ENCODE assay signal across 17 cellular contexts in the genomic region with DNA sequence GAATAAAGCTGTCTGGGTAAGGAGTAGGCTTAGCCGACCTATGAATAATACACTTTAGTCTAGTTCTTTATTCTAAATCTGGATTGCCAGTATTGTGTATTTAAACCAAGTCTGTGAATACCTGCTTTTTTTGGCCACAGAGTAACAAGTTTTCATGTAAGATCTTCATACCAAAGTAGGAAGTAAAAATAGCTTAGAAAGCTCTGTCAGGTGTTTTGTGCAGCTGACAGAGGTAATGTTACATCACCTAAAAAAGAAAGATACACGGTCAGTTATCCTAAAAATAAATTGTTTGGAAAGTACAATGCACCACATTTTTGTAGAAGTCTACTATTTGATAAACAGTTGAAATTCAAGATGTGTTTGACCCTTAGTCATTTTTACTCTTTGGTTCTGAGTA. TPM values are rescaled to one million over a fixed set of nuclear protein-coding genes. Genes with fewer than 3 reads are reported as not detected.
DNase-seq lines count a peak whose midpoint lies in the region; ATAC-seq and TF ChIP-seq lines count a peak whose summit lies in the region.
"Had no signal": no experiment of that assay in that cellular context is flagged by ENCODE, and none has a peak within 500 bp of the region (broad histone marks: within the 10 kb centered on the region; RNA-seq: fewer than 3 reads in every experiment).

No MANE protein-coding gene starts in this region.

- H3K4me1 ChIP-seq in body of pancreas (peaks cover 29% of the 10 kb centered on the region), transverse colon (peaks cover 7 to 38% (median 30%) of the 10 kb centered on the region in 4 donors), osteoblast (ENCODE audit: insufficient read depth, low read length) (peaks cover 14% of the 10 kb centered on the region)
- H3K4me1 ChIP-seq in naive thymus-derived CD4-positive, alpha-beta T cell (ENCODE audit: control insufficient read depth in 2 of 2, insufficient read depth in 2 of 2, low read length in 2 of 2): no peaks in the 10 kb centered on the region
- H3K4me1 ChIP-seq: Caco-2 had no signal

- H3K79me2 ChIP-seq in osteoblast (ENCODE audit: insufficient read depth, low read length): no peaks in the 10 kb centered on the region

- H3K4me2 ChIP-seq in osteoblast (ENCODE audit: insufficient read depth, low read length): no peak overlapping the region

- peaks cover 14% of the 10 kb centered on the region for H3K4me1 Mint-ChIP-seq in activated T-cell treated with anti-CD3 and anti-CD28 coated beads, Interleukin-2, amount 50 U/mL, for 72 hours (ENCODE audit: low read depth)
- peaks cover 4% of the 10 kb centered on the region for H3K4me1 Mint-ChIP-seq in activated T-cell treated with anti-CD3 and anti-CD28 coated beads, Interleukin-2, amount 50 U/mL, for 4 hours (ENCODE audit: low read depth)
- H3K4me1 Mint-ChIP-seq in naive thymus-derived CD4-positive, alpha-beta T cell: peaks cover 0 to 16% (median 0%) of the 10 kb centered on the region in 7 donors
- H3K4me1 Mint-ChIP-seq in glutamatergic neuron (ENCODE audit: low read depth, unreplicated experiment): no peaks in the 10 kb centered on the region

- H3K27me3 ChIP-seq in body of pancreas (no peaks in the 10 kb centered on the region), transverse colon (no peaks in the 10 kb centered on the region), osteoblast (ENCODE audit: insufficient read depth, low read length) (no peaks in the 10 kb centered on the region)
- H3K27me3 ChIP-seq in naive thymus-derived CD4-positive, alpha-beta T cell (ENCODE audit: control insufficient read depth in 2 of 2, insufficient read depth in 2 of 2, low read length in 2 of 2): no peaks in the 10 kb centered on the region
- H3K27me3 ChIP-seq: brain microvascular endothelial cell had no signal

- no peak overlapping the region for H3K4me3 Mint-ChIP-seq in activated T-cell treated with anti-CD3 and anti-CD28 coated beads, Interleukin-2, amount 50 U/mL, for 72 hours
- H3K4me3 Mint-ChIP-seq in activated T-cell treated with anti-CD3 and anti-CD28 coated beads, Interleukin-2, amount 50 U/mL, for 4 hours: no peak overlapping the region
- H3K4me3 Mint-ChIP-seq in naive thymus-derived CD4-positive, alpha-beta T cell: no peak overlapping the region
- H3K4me3 Mint-ChIP-seq in glutamatergic neuron (ENCODE audit: unreplicated experiment): no peak overlapping the region

- POLR2A ChIA-PET in naive thymus-derived CD4-positive, alpha-beta T cell (lab: Charles Lee): no interaction called here

- H3K9me3 Mint-ChIP-seq in activated T-cell treated with anti-CD3 and anti-CD28 coated beads, Interleukin-2, amount 50 U/mL, for 72 hours: no peaks in the 10 kb centered on the region
- no peaks in the 10 kb centered on the region for H3K9me3 Mint-ChIP-seq in activated T-cell treated with anti-CD3 and anti-CD28 coated beads, Interleukin-2, amount 50 U/mL, for 4 hours
- H3K9me3 Mint-ChIP-seq in naive thymus-derived CD4-positive, alpha-beta T cell: no peaks in the 10 kb centered on the region
- peaks cover 2% of the 10 kb centered on the region for H3K9me3 Mint-ChIP-seq in glutamatergic neuron (ENCODE audit: unreplicated experiment)

- in situ Hi-C loops in transverse colon (cut with MboI; ENCODE audit: low pct_ligation_motif_present in 1 of 4, low pct_unique_long_range_greater_than_20kb in 1 of 4, low sequenced_read_pairs in 3 of 4): no loop called here

- H3K27ac ChIP-seq in body of pancreas (peak overlapping the region in 3 of 4 donors; percentile 48 to 84 (median 80)), transverse colon (peak overlapping the region; percentile 73 to 86 (median 82)), osteoblast (ENCODE audit: low read depth, low read length) (no peak overlapping the region)
- H3K27ac ChIP-seq in naive thymus-derived CD4-positive, alpha-beta T cell (ENCODE audit: low read depth, low read length): no peak overlapping the region
- H3K27ac ChIP-seq: brain microvascular endothelial cell had no signal

- peaks cover 14 to 27% of the 10 kb centered on the region in 2 donors for H3K36me3 Mint-ChIP-seq in activated T-cell treated with anti-CD3 and anti-CD28 coated beads, Interleukin-2, amount 50 U/mL, for 72 hours (ENCODE audit: insufficient read depth in 2 of 2)
- peaks cover 49% of the 10 kb centered on the region for H3K36me3 Mint-ChIP-seq in activated T-cell treated with anti-CD3 and anti-CD28 coated beads, Interleukin-2, amount 50 U/mL, for 4 hours (ENCODE audit: insufficient read depth)
- H3K36me3 Mint-ChIP-seq in naive thymus-derived CD4-positive, alpha-beta T cell: peaks cover 8 to 55% (median 40%) of the 10 kb centered on the region in 5 donors
- H3K36me3 Mint-ChIP-seq in glutamatergic neuron (ENCODE audit: unreplicated experiment): no peaks in the 10 kb centered on the region

- ATAC-seq in activated T-cell treated with anti-CD3 and anti-CD28 coated beads, Interleukin-2, amount 50 U/mL, for 72 hours (replicated peaks in 1 of 2): no peak
- no peak for ATAC-seq in activated T-cell treated with anti-CD3 and anti-CD28 coated beads, Interleukin-2, amount 50 U/mL, for 4 hours
- no peak for ATAC-seq in body of pancreas
- ATAC-seq in naive thymus-derived CD4-positive, alpha-beta T cell: no peak

- no peak for TF ChIP-seq POLR2A in body of pancreas (IDR thresholded peaks at IDR 0.05)
- TF ChIP-seq POLR2A in transverse colon (IDR thresholded peaks at IDR 0.05): no peak

- peak overlapping the region; percentile 17 for H3K27ac Mint-ChIP-seq in activated T-cell treated with anti-CD3 and anti-CD28 coated beads, Interleukin-2, amount 50 U/mL, for 72 hours
- peak overlapping the region in 5 of 9 donors; percentile 4 to 75 (median 48) for H3K27ac Mint-ChIP-seq in naive thymus-derived CD4-positive, alpha-beta T cell
- no peak overlapping the region for H3K27ac Mint-ChIP-seq in glutamatergic neuron (ENCODE audit: unreplicated experiment)

- TF ChIP-seq EP300 in transverse colon (IDR thresholded peaks at IDR 0.05; ENCODE audit: low read depth): no peak

- CTCF ChIA-PET in naive thymus-derived CD4-positive, alpha-beta T cell (lab: Charles Lee): no interaction called here

- H3K36me3 ChIP-seq in body of pancreas (replicated peaks in 1 of 2; ENCODE audit: insufficient read depth in 1 of 2, low read depth in 2 of 2) (peaks cover 0 to 7% of the 10 kb centered on the region in 2 donors), transverse colon (peaks cover 0 to 22% (median 9%) of the 10 kb centered on the region in 4 donors), osteoblast (ENCODE audit: insufficient read depth, low read length) (peaks cover 51% of the 10 kb centered on the region)
- peaks cover 8 to 79% (median 10%) of the 10 kb centered on the region in 3 experiments for H3K36me3 ChIP-seq in naive thymus-derived CD4-positive, alpha-beta T cell (ENCODE audit: control insufficient read depth in 2 of 3, insufficient read depth in 3 of 3, low read length in 3 of 3)

- no peak overlapping the region for H3K4me3 ChIP-seq in body of pancreas
- H3K4me3 ChIP-seq in naive thymus-derived CD4-positive, alpha-beta T cell (ENCODE audit: low read length): no peak overlapping the region
- no peak overlapping the region for H3K4me3 ChIP-seq in transverse colon
- H3K4me3 ChIP-seq in osteoblast (ENCODE audit: insufficient read depth, low read length): no peak overlapping the region

- H3K9me3 ChIP-seq in body of pancreas: no peaks in the 10 kb centered on the region
- H3K9me3 ChIP-seq in naive thymus-derived CD4-positive, alpha-beta T cell (ENCODE audit: control insufficient read depth in 2 of 3, low read length in 3 of 3): no peaks in the 10 kb centered on the region
- no peaks in the 10 kb centered on the region for H3K9me3 ChIP-seq in transverse colon
- H3K9me3 ChIP-seq in osteoblast (ENCODE audit: low read depth, low read length): no peaks in the 10 kb centered on the region
- H3K9me3 ChIP-seq: Caco-2 had no signal

- intact Hi-C loops in body of pancreas (cut with DNase I): no loop called here
- intact Hi-C loops in naive thymus-derived CD4-positive, alpha-beta T cell (cut with micrococcal nuclease): no loop called here
- intact Hi-C loops in transverse colon (cut with DNase I; ENCODE audit: low total_unique reads): no loop called here

- 70 to 76% methylated on average over 2 of the region's 2 CpGs for WGBS in body of pancreas, 2 donors
- 62 to 63% methylated on average over 2 of the region's 2 CpGs for whole genome bisulfite sequencing in transverse colon (ENCODE audit: low coverage in 1 of 2), 2 donors

- no peaks in the 10 kb centered on the region for H3K27me3 Mint-ChIP-seq in activated T-cell treated with anti-CD3 and anti-CD28 coated beads, Interleukin-2, amount 50 U/mL, for 72 hours (ENCODE audit: low read depth)
- H3K27me3 Mint-ChIP-seq in activated T-cell treated with anti-CD3 and anti-CD28 coated beads, Interleukin-2, amount 50 U/mL, for 4 hours (ENCODE audit: low read depth): no peaks in the 10 kb centered on the region
- H3K27me3 Mint-ChIP-seq in naive thymus-derived CD4-positive, alpha-beta T cell: no peaks in the 10 kb centered on the region
- H3K27me3 Mint-ChIP-seq in glutamatergic neuron (ENCODE audit: unreplicated experiment): no peaks in the 10 kb centered on the region

- H4K20me1 ChIP-seq in osteoblast (ENCODE audit: insufficient read depth, low read length): no peaks in the 10 kb centered on the region

- H2AFZ ChIP-seq in osteoblast (ENCODE audit: low read length): no peak overlapping the region

- no peak for DNase-seq in activated T-cell treated with anti-CD3 and anti-CD28 coated beads, Interleukin-2, amount 50 U/mL, for 72 hours
- no peak for DNase-seq in activated T-cell treated with anti-CD3 and anti-CD28 coated beads, Interleukin-2, amount 50 U/mL, for 4 hours
- DNase-seq in body of pancreas (no peak), transverse colon (no peak), NCI-H1417 treated with DMSO at 0.1 percent for 48 hours (lab: John Stamatoyannopoulos, UW) (no peak), glutamatergic neuron (no peak), osteoblast (ENCODE audit: insufficient read length, low spot score, missing footprints) (no peak)
- DNase-seq in naive thymus-derived CD4-positive, alpha-beta T cell: no peak
- DNase-seq: ACHN, activated gamma-delta T cell, brain microvascular endothelial cell, Caco-2, IMR-90, mesenchymal stem cell, NCI-H1092 treated with DMSO at 0.1 percent for 48 hours, SHP77, T1000 had no signal

- TF ChIP-seq CTCF in body of pancreas (IDR thresholded peaks at IDR 0.05) (no peak), transverse colon (IDR thresholded peaks at IDR 0.05) (no peak), glutamatergic neuron (IDR thresholded peaks at IDR 0.05; ENCODE audit: partially characterized antibody, unreplicated experiment) (no peak), osteoblast (IDR thresholded peaks at IDR 0.05; ENCODE audit: extremely low read depth, low read depth, low read length) (no peak)

RNA-seq across cellular contexts. Expression of gene CALML4, which starts 16.5 kb away (rescaled TPM):
- total RNA-seq in activated T-cell treated with anti-CD3 and anti-CD28 coated beads, Interleukin-2, amount 50 U/mL, for 72 hours: 1 to 10 TPM; 6.0 to 7.0 TPM
- 1 to 10 TPM; 4.0 to 5.5 (median 4.8) TPM for total RNA-seq in activated T-cell treated with anti-CD3 and anti-CD28 coated beads, Interleukin-2, amount 50 U/mL, for 4 hours
- total RNA-seq in body of pancreas (10 to 100 TPM in 1 of 2 donors, 1 to 10 TPM in 1; 3.3 to 12.7 TPM), transverse colon (100 to 1,000 TPM in 1 of 4 donors, 10 to 100 TPM in 3; 56.3 to 153 (median 75.2) TPM), glutamatergic neuron (ENCODE audit: unreplicated experiment) (4.1 TPM), osteoblast (1.2 and 2.2 TPM in 2 replicates)
- 10 to 100 TPM in 1 of 5 experiments, 1 to 10 TPM in 4; 2.5 to 14.6 (median 3.9) TPM for total RNA-seq in naive thymus-derived CD4-positive, alpha-beta T cell
- under 1 TPM; 0.13 to 0.29 TPM for polyA plus RNA-seq in naive thymus-derived CD4-positive, alpha-beta T cell

RNA-seq across cellular contexts. Expression of gene CLN6, which starts 40.9 kb away (rescaled TPM):
- 10 to 100 TPM; 31.6 to 40.7 TPM for total RNA-seq in activated T-cell treated with anti-CD3 and anti-CD28 coated beads, Interleukin-2, amount 50 U/mL, for 72 hours
- 10 to 100 TPM; 82.6 to 94.4 (median 91.3) TPM for total RNA-seq in activated T-cell treated with anti-CD3 and anti-CD28 coated beads, Interleukin-2, amount 50 U/mL, for 4 hours
- total RNA-seq in body of pancreas (10 to 100 TPM; 12.7 to 21.1 TPM), transverse colon (10 to 100 TPM; 13.8 to 28.1 (median 18.2) TPM), glutamatergic neuron (ENCODE audit: unreplicated experiment) (26.1 TPM), osteoblast (15.2 and 20.3 TPM in 2 replicates)
- total RNA-seq in naive thymus-derived CD4-positive, alpha-beta T cell: 10 to 100 TPM; 15.0 to 66.6 (median 19.0) TPM
- 1 to 10 TPM; 2.8 to 3.9 TPM for polyA plus RNA-seq in naive thymus-derived CD4-positive, alpha-beta T cell

Comparison
In these comparisons a context has a peak if more than half of its experiments do, and no peak if none do; other contexts are left out.
1. H3K27ac ChIP-seq: peak in body of pancreas (3 of 4) and transverse colon (4 of 4); none in naive thymus-derived CD4-positive, alpha-beta T cell (single experiment) and osteoblast (single experiment).